7 cellular contexts compared by ENCODE assay signal in genomic region chr1:156642265-156643185, GRCh38. TPM values are rescaled to one million over a fixed set of nuclear protein-coding genes. Genes with fewer than 3 reads are reported as not detected.
DNase-seq lines count a peak whose midpoint lies in the region; TF ChIP-seq lines count a peak whose summit lies in the region.
"Had no signal": no experiment of that assay in that cellular context is flagged by ENCODE, and none has a peak within 500 bp of the region (broad histone marks: within the 10 kb centered on the region; RNA-seq: fewer than 3 reads in every experiment).

No MANE protein-coding gene starts in this region.

- DNase-seq in D341Med (ENCODE audit: low spot score) (peak; percentile 65), caudate nucleus (lab: John Stamatoyannopoulos, UW) (peak in 5 of 61 donors; percentile 19 to 65 (median 54)), neural progenitor cell (ENCODE audit: low spot score) (peak; percentile 59), NCI-H82 treated with DMSO at 0.1 percent for 48 hours (lab: John Stamatoyannopoulos, UW; ENCODE audit: unreplicated experiment) (no peak), erythroblast (lab: John Stamatoyannopoulos, UW) (no peak), T-helper 9 cell (no peak)

- H3K4me3 Mint-ChIP-seq in neural progenitor cell: peak overlapping the region; percentile 83

- H3K27ac ChIP-seq in caudate nucleus (ENCODE audit: low read depth, low read length) (peak overlapping the region; percentile 85), neural progenitor cell (no peak overlapping the region)

- H3K27ac Mint-ChIP-seq in neural progenitor cell: no peak overlapping the region

- H3K27me3 ChIP-seq in neural progenitor cell: peaks cover 100% of the 10 kb centered on the region

- H3K4me3 ChIP-seq in neural progenitor cell: peak overlapping the region; percentile 51

- peaks cover 15% of the 10 kb centered on the region for H3K4me1 ChIP-seq in neural progenitor cell

- H3K9ac ChIP-seq in neural progenitor cell: no peak overlapping the region

- H3K36me3 ChIP-seq in neural progenitor cell: no peaks in the 10 kb centered on the region

- H4K20me1 ChIP-seq in neural progenitor cell (ENCODE audit: low read depth): peaks cover 48% of the 10 kb centered on the region

- H3F3A ChIP-seq in neural progenitor cell (ENCODE audit: low read depth): peaks cover 35% of the 10 kb centered on the region

- H3K79me2 ChIP-seq in neural progenitor cell (ENCODE audit: low read depth): no peaks in the 10 kb centered on the region

- H3K9me3 Mint-ChIP-seq in neural progenitor cell: no peaks in the 10 kb centered on the region

- H2AFZ ChIP-seq in neural progenitor cell (replicated peaks): peak overlapping the region; percentile 4

- TF ChIP-seq POLR2A in erythroblast (IDR thresholded peaks at IDR 0.05; ENCODE audit: low read length): no peak

- peak overlapping the region; percentile 97 for H3K4me2 ChIP-seq in neural progenitor cell

- H3K27me3 Mint-ChIP-seq in neural progenitor cell (ENCODE audit: insufficient read depth, low read depth): peaks cover 39% of the 10 kb centered on the region

- H3K4me1 Mint-ChIP-seq in neural progenitor cell: peaks cover 34% of the 10 kb centered on the region

- H3K36me3 Mint-ChIP-seq in neural progenitor cell: no peaks in the 10 kb centered on the region

- H3K9me3 ChIP-seq in neural progenitor cell (ENCODE audit: low read depth): no peaks in the 10 kb centered on the region

- no peak for TF ChIP-seq CTCF in neural progenitor cell (IDR thresholded peaks at IDR 0.05)

RNA-seq across cellular contexts. Expression of gene BCAN, which starts 0.6 kb away (rescaled TPM):
- total RNA-seq in neural progenitor cell (ENCODE audit: low replicate concordance): 0.46 TPM in 1 of 2 replicates, not detected in the other

RNA-seq across cellular contexts. Expression of gene HAPLN2, which starts 23.3 kb away (rescaled TPM):
- 0.65 TPM in 1 of 2 replicates, not detected in the other for total RNA-seq in neural progenitor cell (ENCODE audit: low replicate concordance)
- total RNA-seq: kidney epithelial cell had no signal

RNA-seq across cellular contexts. Expression of gene NES, which starts 34.7 kb away (rescaled TPM):
- 83.8 and 219 TPM in 2 replicates for total RNA-seq in neural progenitor cell (ENCODE audit: low replicate concordance)

RNA-seq across cellular contexts. Expression of gene GPATCH4, which starts 41.2 kb away (rescaled TPM):
- 17.2 and 18.6 TPM in 2 replicates for total RNA-seq in neural progenitor cell (ENCODE audit: low replicate concordance)

RNA-seq across cellular contexts. Expression of gene NAXE, which starts 50.9 kb away (rescaled TPM):
- 32.8 and 51.3 TPM in 2 replicates for total RNA-seq in neural progenitor cell (ENCODE audit: low replicate concordance)

Comparison
In these comparisons a context has a peak if more than half of its experiments do, and no peak if none do; other contexts are left out.
1. DNase-seq: peak in D341Med (single experiment) and neural progenitor cell (single experiment); none in NCI-H82 treated with DMSO at 0.1 percent for 48 hours (single experiment), erythroblast (0 of 2) and T-helper 9 cell (single experiment).